Comparison of ENCODE assay signal across 16 cellular contexts in the genomic region with DNA sequence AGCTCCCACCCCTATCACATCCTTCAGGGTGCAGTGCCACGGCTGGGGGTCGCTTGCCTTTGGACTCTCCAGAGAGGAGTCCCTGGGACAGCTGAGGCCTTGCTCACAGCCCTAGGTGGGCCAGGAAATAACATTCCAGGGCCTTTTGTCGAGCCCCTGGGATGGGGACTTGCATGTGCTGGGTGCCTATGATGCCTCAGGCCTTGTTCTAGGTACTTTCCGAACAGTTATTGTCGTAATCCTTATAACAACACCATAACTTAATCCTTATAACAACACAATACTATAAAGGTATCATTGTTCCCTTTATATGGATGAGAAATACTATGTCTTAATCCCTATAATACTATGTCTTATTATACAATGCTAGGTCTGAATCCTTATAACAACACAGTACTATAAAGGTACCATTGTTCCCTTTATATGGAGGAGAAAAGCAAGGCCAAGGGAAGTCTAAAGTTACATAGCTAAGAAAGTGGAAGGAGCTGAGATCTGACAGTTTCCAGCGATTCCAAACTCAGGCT.
"Had no signal": no experiment of that assay in that cellular context is flagged by ENCODE, and none has a peak within 500 bp of the region (broad histone marks: within the 10 kb centered on the region; RNA-seq: fewer than 3 reads in every experiment).

No MANE protein-coding gene starts in this region.

- H3K4me3 Mint-ChIP-seq: naive thymus-derived CD4-positive, alpha-beta T cell; nephron progenitor cell had no signal

- H3K27ac Mint-ChIP-seq: naive thymus-derived CD4-positive, alpha-beta T cell; nephron progenitor cell had no signal

- FAIRE-seq: frontal cortex, islet of Langerhans had no signal

- H3K9me3 ChIP-seq: colonic mucosa, heart right ventricle, stomach had no signal

- H3K4me1 Mint-ChIP-seq: naive thymus-derived CD4-positive, alpha-beta T cell had no signal

- H3K36me3 ChIP-seq: colonic mucosa, heart right ventricle, stomach had no signal

- H3K9me3 Mint-ChIP-seq: naive thymus-derived CD4-positive, alpha-beta T cell; nephron progenitor cell had no signal

- H3K4me3 ChIP-seq: colonic mucosa, heart right ventricle, stomach had no signal

- H3K27ac ChIP-seq: colonic mucosa, heart right ventricle, stomach had no signal

- H3K36me3 Mint-ChIP-seq: naive thymus-derived CD4-positive, alpha-beta T cell had no signal

- ATAC-seq: heart right ventricle; naive thymus-derived CD4-positive, alpha-beta T cell; sciatic nerve had no signal

- H3K4me1 ChIP-seq: colonic mucosa, heart right ventricle, stomach had no signal

- H3K27me3 ChIP-seq: colonic mucosa had no signal

- DNase-seq: colonic mucosa; dermis blood vessel endothelial cell; heart right ventricle; kidney glomerular epithelial cell; naive thymus-derived CD4-positive, alpha-beta T cell; nephron progenitor cell; posterior cingulate gyrus; stimulated activated CD4-positive, alpha-beta T cell treated with anti-CD3 and anti-CD28 coated beads, Interleukin-2, amount 100 ng/mL, for 24 hours; stimulated activated CD4-positive, alpha-beta T cell treated with anti-CD3 and anti-CD28 coated beads, Interleukin-4, amount 100 ng/mL, for 4 hours; stimulated activated naive CD4-positive, alpha-beta T cell; stomach; substantia nigra; trophoblast cell had no signal
